Comparison of ENCODE assay signal across 8 cellular contexts in genomic region chr6:33620584-33621395, GRCh38. TPM values are rescaled to one million over a fixed set of nuclear protein-coding genes. Genes with fewer than 3 reads are reported as not detected.
DNase-seq lines count a peak whose midpoint lies in the region; ATAC-seq and TF ChIP-seq lines count a peak whose summit lies in the region.

TSS of gene ITPR3 (plus strand) at chr6:33621322. CDS start at chr6:33621603, 281 bp downstream.

- peak within 1 kb of the TSS; percentile 86 for H3K27ac Mint-ChIP-seq in activated T-cell treated with anti-CD3 and anti-CD28 coated beads, Interleukin-2, amount 50 U/mL, for 24 hours

- H3K4me3 Mint-ChIP-seq in activated T-cell treated with anti-CD3 and anti-CD28 coated beads, Interleukin-2, amount 50 U/mL, for 24 hours, result peak within 1 kb of the TSS; percentile 93

- TF ChIP-seq POLR2A in testis (IDR thresholded peaks at IDR 0.05), result no peak

- ATAC-seq in HG03095 (IDR thresholded peaks at IDR 0.05; ENCODE audit: unreplicated experiment), result peak; percentile 56

- DNase-seq in NCI-H2081 (lab: John Stamatoyannopoulos, UW) (peak; percentile 54 to 76), NCI-H2081 treated with DMSO at 0.1 percent for 48 hours (lab: John Stamatoyannopoulos, UW) (no peak), NT2/D1 (ENCODE audit: low read depth, low spot score) (no peak), fibroblast of gingiva (ENCODE audit: low read depth) (peak; percentile 81), testis (peak; percentile 76)
- DNase-seq in activated T-cell treated with anti-CD3 and anti-CD28 coated beads, Interleukin-2, amount 50 U/mL, for 24 hours, result peak; percentile 85

- H3K36me3 ChIP-seq in NT2/D1 (ENCODE audit: insufficient read depth, insufficient read length, low read length) (no peaks in the 10 kb centered on the region), neuron (ENCODE audit: insufficient read depth, low read length) (no peaks in the 10 kb centered on the region), testis (ENCODE audit: low read depth, missing control alignments) (no peaks in the 10 kb centered on the region)

- TF ChIP-seq CTCF in testis (IDR thresholded peaks at IDR 0.05), result no peak

- H3K4me3 ChIP-seq in NT2/D1 (ENCODE audit: insufficient read length, low read depth), result peak within 1 kb of the TSS; percentile 64
- H3K4me3 ChIP-seq in neuron (ENCODE audit: low read length), result peak within 1 kb of the TSS; percentile 35
- H3K4me3 ChIP-seq in testis, result peak within 1 kb of the TSS; percentile 71 to 83

- peak within 1 kb of the TSS; percentile 82 for H3K9ac ChIP-seq in NT2/D1 (ENCODE audit: insufficient read length, low read depth)

- H3K4me1 Mint-ChIP-seq in activated T-cell treated with anti-CD3 and anti-CD28 coated beads, Interleukin-2, amount 50 U/mL, for 24 hours (ENCODE audit: low read depth), result peaks cover 54% of the 10 kb centered on the region

- H3K27ac ChIP-seq in testis, result peak within 1 kb of the TSS; percentile 57 to 86

- H3K36me3 Mint-ChIP-seq in activated T-cell treated with anti-CD3 and anti-CD28 coated beads, Interleukin-2, amount 50 U/mL, for 24 hours (ENCODE audit: low read depth), result peaks cover 42% of the 10 kb centered on the region

- H3K9me3 ChIP-seq in NT2/D1 (ENCODE audit: insufficient read depth, low read length) (no peaks in the 10 kb centered on the region), neuron (ENCODE audit: low read length) (peaks cover 5% of the 10 kb centered on the region), testis (no peaks in the 10 kb centered on the region)

- WGBS in testis, 2 donors, result 0 to 1% methylated on average over 6 to 48 of the region's 75 CpGs

- peak within 1 kb of the TSS; percentile 77 for H2AFZ ChIP-seq in neuron (ENCODE audit: low read depth, low read length)

- intact Hi-C loops in testis (cut with DNase I; ENCODE audit: low total_unique reads), result no loop called here

- H3K9me3 Mint-ChIP-seq in activated T-cell treated with anti-CD3 and anti-CD28 coated beads, Interleukin-2, amount 50 U/mL, for 24 hours, result no peaks in the 10 kb centered on the region

- H3K4me1 ChIP-seq in NT2/D1 (ENCODE audit: insufficient read depth, insufficient read length) (peaks cover 11% of the 10 kb centered on the region), neuron (ENCODE audit: insufficient read depth, low read length) (peaks cover 11% of the 10 kb centered on the region), testis (peaks cover 39% of the 10 kb centered on the region)

- peaks cover 6% of the 10 kb centered on the region for H3K27me3 ChIP-seq in NT2/D1 (ENCODE audit: insufficient read depth, insufficient read length)
- H3K27me3 ChIP-seq in neuron (ENCODE audit: insufficient read depth, low read length), result peaks cover 47% of the 10 kb centered on the region
- no peaks in the 10 kb centered on the region for H3K27me3 ChIP-seq in testis

- H3K27me3 Mint-ChIP-seq in activated T-cell treated with anti-CD3 and anti-CD28 coated beads, Interleukin-2, amount 50 U/mL, for 24 hours, result no peaks in the 10 kb centered on the region

RNA-seq across cellular contexts. Expression of gene ITPR3, which starts in this region (rescaled TPM):
- 100 to 1,000 TPM in 1 of 2 donors, 10 to 100 TPM in 1; 80.3 to 146 TPM for total RNA-seq in testis
- 58.2 TPM for polyA plus RNA-seq in testis (ENCODE audit: insufficient read depth, low read depth, low replicate concordance)

Comparison
In these comparisons a context has a peak if more than half of its experiments do, and no peak if none do; other contexts are left out.
1. DNase-seq: peak in NCI-H2081 (2 of 2), activated T-cell treated with anti-CD3 and anti-CD28 coated beads, Interleukin-2, amount 50 U/mL, for 24 hours (single experiment), fibroblast of gingiva (single experiment) and testis (single experiment); none in NCI-H2081 treated with DMSO at 0.1 percent for 48 hours (single experiment) and NT2/D1 (single experiment).
2. Peak in every context shown above with its lines, with median percentiles within 50 percentile points of each other: H3K4me3 ChIP-seq.